Comparison of ENCODE assay signal across 1 cellular context in genomic region chr20:57109151-57109953, GRCh38.
TF ChIP-seq lines count a peak whose summit lies in the region.

No MANE protein-coding gene starts in this region.

TF ChIP-seq in HepG2, 621 proteins besides CTCF, POLR2A, EP300 and RAD21 (continued from another document and continues in another):
- TF ChIP-seq ZNF280B (CRISPR knock-in tag; IDR thresholded peaks at IDR 0.05; ENCODE audit: borderline replicate concordance) (no peak), ZNF331 (CRISPR knock-in tag; IDR thresholded peaks at IDR 0.05) (peak; percentile 35; the same call in 1 of the 2 replicates), AGO1 (IDR thresholded peaks at IDR 0.05; ENCODE audit: low read depth, low read length, poor library complexity, severe bottlenecking) (no peak), ZNF660 (CRISPR knock-in tag; IDR thresholded peaks at IDR 0.05; ENCODE audit: borderline replicate concordance, low read depth) (no peak), SKI (IDR thresholded peaks at IDR 0.05; ENCODE audit: partially characterized antibody) (no peak), KDM1A (CRISPR knock-in tag; IDR thresholded peaks at IDR 0.05) (no peak), HNF4A (CRISPR knock-in tag; IDR thresholded peaks at IDR 0.05) (peak; percentile 88), HMG20B (CRISPR knock-in tag; conservative IDR thresholded peaks at IDR 0.05) (0 out of 2 replicates have a peak, but pooled peaks have one; percentile 38), RBAK (CRISPR knock-in tag; IDR thresholded peaks at IDR 0.05) (no peak), NCOA5 (CRISPR knock-in tag; IDR thresholded peaks at IDR 0.05) (no peak), PPARG (CRISPR knock-in tag; conservative IDR thresholded peaks at IDR 0.05) (no peak), ZNF816 (CRISPR knock-in tag; IDR thresholded peaks at IDR 0.05; ENCODE audit: borderline replicate concordance) (no peak), XBP1 (CRISPR knock-in tag; IDR thresholded peaks at IDR 0.05) (no peak), E2F1 (CRISPR knock-in tag; IDR thresholded peaks at IDR 0.05) (no peak), HIVEP1 (CRISPR knock-in tag; IDR thresholded peaks at IDR 0.05) (no peak), KLF11 (CRISPR knock-in tag; IDR thresholded peaks at IDR 0.05) (no peak), ZBTB8A (CRISPR knock-in tag; IDR thresholded peaks at IDR 0.05; ENCODE audit: borderline replicate concordance, low read depth) (no peak), FOXP4 (CRISPR knock-in tag; IDR thresholded peaks at IDR 0.05) (0 out of 2 replicates have a peak, but pooled peaks have one; percentile 12), ATF7-NPFF (CRISPR knock-in tag; IDR thresholded peaks at IDR 0.05; ENCODE audit: low read depth) (no peak), ZNF557 (CRISPR knock-in tag; IDR thresholded peaks at IDR 0.05) (no peak), ZNF362 (CRISPR knock-in tag; IDR thresholded peaks at IDR 0.05; ENCODE audit: borderline replicate concordance) (no peak), WIZ (CRISPR knock-in tag; IDR thresholded peaks at IDR 0.05) (no peak), NAIF1 (CRISPR knock-in tag; IDR thresholded peaks at IDR 0.05; ENCODE audit: borderline replicate concordance) (no peak), TRIM24 (CRISPR knock-in tag; IDR thresholded peaks at IDR 0.05) (no peak), MIER3 (CRISPR knock-in tag; IDR thresholded peaks at IDR 0.05; ENCODE audit: borderline replicate concordance) (no peak), FOXO4 (CRISPR knock-in tag; conservative IDR thresholded peaks at IDR 0.05) (no peak), CREM (IDR thresholded peaks at IDR 0.05) (0 out of 2 replicates have a peak, but pooled peaks have one; percentile 13), CREM (CRISPR knock-in tag; IDR thresholded peaks at IDR 0.05) (no peak), DMTF1 (CRISPR knock-in tag; IDR thresholded peaks at IDR 0.05) (no peak), RORA (CRISPR knock-in tag; IDR thresholded peaks at IDR 0.05) (no peak), PAXIP1 (CRISPR knock-in tag; conservative IDR thresholded peaks at IDR 0.05) (peak; percentile 40; the same call in 1 of the 2 replicates), ZNF720 (CRISPR knock-in tag; IDR thresholded peaks at IDR 0.05) (no peak), HOXA5 (CRISPR knock-in tag; IDR thresholded peaks at IDR 0.05) (no peak), ZNF260 (CRISPR knock-in tag; IDR thresholded peaks at IDR 0.05; ENCODE audit: borderline replicate concordance, low read depth) (no peak), ZNF607 (CRISPR knock-in tag; IDR thresholded peaks at IDR 0.05; ENCODE audit: borderline replicate concordance) (0 out of 2 replicates have a peak, but pooled peaks have one; percentile 35), ZNF713 (CRISPR knock-in tag; IDR thresholded peaks at IDR 0.05) (no peak), ZNF562 (CRISPR knock-in tag; IDR thresholded peaks at IDR 0.05; ENCODE audit: borderline replicate concordance) (no peak), PHB2 (IDR thresholded peaks at IDR 0.05; ENCODE audit: partially characterized antibody) (no peak), ZNF788 (CRISPR knock-in tag; IDR thresholded peaks at IDR 0.05; ENCODE audit: borderline replicate concordance) (0 out of 2 replicates have a peak, but pooled peaks have one; percentile 0), ZNF574 (CRISPR knock-in tag; IDR thresholded peaks at IDR 0.05) (0 out of 2 replicates have a peak, but pooled peaks have one; percentile 20), RBM39 (IDR thresholded peaks at IDR 0.05; ENCODE audit: low read depth, low read length, poor library complexity, severe bottlenecking) (no peak), HDAC6 (IDR thresholded peaks at IDR 0.05; ENCODE audit: low read depth, low read length) (no peak), CEBPZ (IDR thresholded peaks at IDR 0.05; ENCODE audit: low read length) (no peak), MTF1 (CRISPR knock-in tag; IDR thresholded peaks at IDR 0.05) (no peak), RNF2 (conservative IDR thresholded peaks at IDR 0.05; ENCODE audit: low read depth) (no peak), ZNF766 (CRISPR knock-in tag; IDR thresholded peaks at IDR 0.05; ENCODE audit: borderline replicate concordance) (peak; percentile 47; the same call in 1 of the 2 replicates), NFE2 (CRISPR knock-in tag; IDR thresholded peaks at IDR 0.05) (no peak), ZNF878 (CRISPR knock-in tag; IDR thresholded peaks at IDR 0.05) (no peak)
